ENCODE assay signal across 8 cellular contexts in genomic region chr9:78121488-78121887, GRCh38.
DNase-seq lines count a peak whose midpoint lies in the region; ATAC-seq lines count a peak whose summit lies in the region.

No MANE protein-coding gene starts in this region.

- DNase-seq in NCI-H1436 (lab: John Stamatoyannopoulos, UW): peak; percentile 35
- DNase-seq in NCI-H1436 treated with DMSO at 0.1 percent for 48 hours (lab: John Stamatoyannopoulos, UW): no peak
- DNase-seq in NCI-H2171 treated with DMSO at 0.1 percent for 48 hours (lab: John Stamatoyannopoulos, UW): peak; percentile 41
- DNase-seq in activated CD4-positive, alpha-beta T cell treated with anti-CD3 and anti-CD28 coated beads, Interleukin-2, amount 50 U/mL, for 24 hours (ENCODE audit: low read depth in 1 of 2, low spot score in 1 of 2): peak; percentile 26 to 31
- peak; percentile 62 for DNase-seq in ecto neural progenitor cell (ENCODE audit: low spot score)
- peak; percentile 90 for DNase-seq in medulla oblongata (ENCODE audit: extremely low spot score)
- peak; percentile 22 for DNase-seq in stimulated activated CD8-positive, alpha-beta memory T cell treated with anti-CD3 and anti-CD28 coated beads, Interleukin-4, amount 100 ng/mL, for 24 hours (ENCODE audit: low read depth)

- no peak for ATAC-seq in GM18907 (IDR thresholded peaks at IDR 0.05; ENCODE audit: unreplicated experiment)
